1 cellular context compared by ENCODE assay signal in genomic region chr11:693415-693831, GRCh38.
TF ChIP-seq lines count a peak whose summit lies in the region.

No MANE protein-coding gene starts in this region.

TF ChIP-seq in GM23338, 12 proteins besides CTCF, POLR2A, EP300 and RAD21:
- no peak for TF ChIP-seq EZH2phosphoT487 (IDR thresholded peaks at IDR 0.05; ENCODE audit: unreplicated experiment)
- no peak for TF ChIP-seq NANOG (IDR thresholded peaks at IDR 0.05; ENCODE audit: borderline replicate concordance)
- no peak for TF ChIP-seq ZNF331 (CRISPR knock-in tag; IDR thresholded peaks at IDR 0.05; ENCODE audit: low read depth)
- TF ChIP-seq POLR2AphosphoS5 (IDR thresholded peaks at IDR 0.05; ENCODE audit: low read depth): no peak
- no peak for TF ChIP-seq JUNB (IDR thresholded peaks at IDR 0.05; ENCODE audit: unreplicated experiment)
- TF ChIP-seq, protein P1, sequence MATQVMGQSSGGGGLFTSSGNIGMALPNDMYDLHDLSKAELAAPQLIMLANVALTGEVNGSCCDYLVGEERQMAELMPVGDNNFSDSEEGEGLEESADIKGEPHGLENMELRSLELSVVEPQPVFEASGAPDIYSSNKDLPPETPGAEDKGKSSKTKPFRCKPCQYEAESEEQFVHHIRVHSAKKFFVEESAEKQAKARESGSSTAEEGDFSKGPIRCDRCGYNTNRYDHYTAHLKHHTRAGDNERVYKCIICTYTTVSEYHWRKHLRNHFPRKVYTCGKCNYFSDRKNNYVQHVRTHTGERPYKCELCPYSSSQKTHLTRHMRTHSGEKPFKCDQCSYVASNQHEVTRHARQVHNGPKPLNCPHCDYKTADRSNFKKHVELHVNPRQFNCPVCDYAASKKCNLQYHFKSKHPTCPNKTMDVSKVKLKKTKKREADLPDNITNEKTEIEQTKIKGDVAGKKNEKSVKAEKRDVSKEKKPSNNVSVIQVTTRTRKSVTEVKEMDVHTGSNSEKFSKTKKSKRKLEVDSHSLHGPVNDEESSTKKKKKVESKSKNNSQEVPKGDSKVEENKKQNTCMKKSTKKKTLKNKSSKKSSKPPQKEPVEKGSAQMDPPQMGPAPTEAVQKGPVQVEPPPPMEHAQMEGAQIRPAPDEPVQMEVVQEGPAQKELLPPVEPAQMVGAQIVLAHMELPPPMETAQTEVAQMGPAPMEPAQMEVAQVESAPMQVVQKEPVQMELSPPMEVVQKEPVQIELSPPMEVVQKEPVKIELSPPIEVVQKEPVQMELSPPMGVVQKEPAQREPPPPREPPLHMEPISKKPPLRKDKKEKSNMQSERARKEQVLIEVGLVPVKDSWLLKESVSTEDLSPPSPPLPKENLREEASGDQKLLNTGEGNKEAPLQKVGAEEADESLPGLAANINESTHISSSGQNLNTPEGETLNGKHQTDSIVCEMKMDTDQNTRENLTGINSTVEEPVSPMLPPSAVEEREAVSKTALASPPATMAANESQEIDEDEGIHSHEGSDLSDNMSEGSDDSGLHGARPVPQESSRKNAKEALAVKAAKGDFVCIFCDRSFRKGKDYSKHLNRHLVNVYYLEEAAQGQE (IDR thresholded peaks at IDR 0.05; ENCODE audit: unreplicated experiment): no peak
- TF ChIP-seq ZNF114 (CRISPR knock-in tag; IDR thresholded peaks at IDR 0.05): no peak
- TF ChIP-seq, protein P2, sequence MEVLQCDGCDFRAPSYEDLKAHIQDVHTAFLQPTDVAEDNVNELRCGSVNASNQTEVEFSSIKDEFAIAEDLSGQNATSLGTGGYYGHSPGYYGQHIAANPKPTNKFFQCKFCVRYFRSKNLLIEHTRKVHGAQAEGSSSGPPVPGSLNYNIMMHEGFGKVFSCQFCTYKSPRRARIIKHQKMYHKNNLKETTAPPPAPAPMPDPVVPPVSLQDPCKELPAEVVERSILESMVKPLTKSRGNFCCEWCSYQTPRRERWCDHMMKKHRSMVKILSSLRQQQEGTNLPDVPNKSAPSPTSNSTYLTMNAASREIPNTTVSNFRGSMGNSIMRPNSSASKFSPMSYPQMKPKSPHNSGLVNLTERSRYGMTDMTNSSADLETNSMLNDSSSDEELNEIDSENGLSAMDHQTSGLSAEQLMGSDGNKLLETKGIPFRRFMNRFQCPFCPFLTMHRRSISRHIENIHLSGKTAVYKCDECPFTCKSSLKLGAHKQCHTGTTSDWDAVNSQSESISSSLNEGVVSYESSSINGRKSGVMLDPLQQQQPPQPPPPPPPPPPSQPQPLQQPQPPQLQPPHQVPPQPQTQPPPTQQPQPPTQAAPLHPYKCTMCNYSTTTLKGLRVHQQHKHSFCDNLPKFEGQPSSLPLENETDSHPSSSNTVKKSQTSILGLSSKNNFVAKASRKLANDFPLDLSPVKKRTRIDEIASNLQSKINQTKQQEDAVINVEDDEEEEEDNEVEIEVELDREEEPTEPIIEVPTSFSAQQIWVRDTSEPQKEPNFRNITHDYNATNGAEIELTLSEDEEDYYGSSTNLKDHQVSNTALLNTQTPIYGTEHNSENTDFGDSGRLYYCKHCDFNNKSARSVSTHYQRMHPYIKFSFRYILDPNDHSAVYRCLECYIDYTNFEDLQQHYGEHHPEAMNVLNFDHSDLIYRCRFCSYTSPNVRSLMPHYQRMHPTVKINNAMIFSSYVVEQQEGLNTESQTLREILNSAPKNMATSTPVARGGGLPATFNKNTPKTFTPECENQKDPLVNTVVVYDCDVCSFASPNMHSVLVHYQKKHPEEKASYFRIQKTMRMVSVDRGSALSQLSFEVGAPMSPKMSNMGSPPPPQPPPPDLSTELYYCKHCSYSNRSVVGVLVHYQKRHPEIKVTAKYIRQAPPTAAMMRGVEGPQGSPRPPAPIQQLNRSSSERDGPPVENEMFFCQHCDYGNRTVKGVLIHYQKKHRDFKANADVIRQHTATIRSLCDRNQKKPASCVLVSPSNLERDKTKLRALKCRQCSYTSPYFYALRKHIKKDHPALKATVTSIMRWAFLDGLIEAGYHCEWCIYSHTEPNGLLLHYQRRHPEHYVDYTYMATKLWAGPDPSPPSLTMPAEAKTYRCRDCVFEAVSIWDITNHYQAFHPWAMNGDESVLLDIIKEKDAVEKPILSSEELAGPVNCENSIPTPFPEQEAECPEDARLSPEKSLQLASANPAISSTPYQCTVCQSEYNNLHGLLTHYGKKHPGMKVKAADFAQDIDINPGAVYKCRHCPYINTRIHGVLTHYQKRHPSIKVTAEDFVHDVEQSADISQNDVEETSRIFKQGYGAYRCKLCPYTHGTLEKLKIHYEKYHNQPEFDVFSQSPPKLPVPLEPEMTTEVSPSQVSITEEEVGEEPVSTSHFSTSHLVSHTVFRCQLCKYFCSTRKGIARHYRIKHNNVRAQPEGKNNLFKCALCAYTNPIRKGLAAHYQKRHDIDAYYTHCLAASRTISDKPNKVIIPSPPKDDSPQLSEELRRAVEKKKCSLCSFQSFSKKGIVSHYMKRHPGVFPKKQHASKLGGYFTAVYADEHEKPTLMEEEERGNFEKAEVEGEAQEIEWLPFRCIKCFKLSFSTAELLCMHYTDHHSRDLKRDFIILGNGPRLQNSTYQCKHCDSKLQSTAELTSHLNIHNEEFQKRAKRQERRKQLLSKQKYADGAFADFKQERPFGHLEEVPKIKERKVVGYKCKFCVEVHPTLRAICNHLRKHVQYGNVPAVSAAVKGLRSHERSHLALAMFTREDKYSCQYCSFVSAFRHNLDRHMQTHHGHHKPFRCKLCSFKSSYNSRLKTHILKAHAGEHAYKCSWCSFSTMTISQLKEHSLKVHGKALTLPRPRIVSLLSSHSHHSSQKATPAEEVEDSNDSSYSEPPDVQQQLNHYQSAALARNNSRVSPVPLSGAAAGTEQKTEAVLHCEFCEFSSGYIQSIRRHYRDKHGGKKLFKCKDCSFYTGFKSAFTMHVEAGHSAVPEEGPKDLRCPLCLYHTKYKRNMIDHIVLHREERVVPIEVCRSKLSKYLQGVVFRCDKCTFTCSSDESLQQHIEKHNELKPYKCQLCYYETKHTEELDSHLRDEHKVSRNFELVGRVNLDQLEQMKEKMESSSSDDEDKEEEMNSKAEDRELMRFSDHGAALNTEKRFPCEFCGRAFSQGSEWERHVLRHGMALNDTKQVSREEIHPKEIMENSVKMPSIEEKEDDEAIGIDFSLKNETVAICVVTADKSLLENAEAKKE (CRISPR knock-in tag; IDR thresholded peaks at IDR 0.05): no peak
- TF ChIP-seq EZH2 (IDR thresholded peaks at IDR 0.05; ENCODE audit: low read depth, unreplicated experiment): no peak
- TF ChIP-seq CREB1 (CRISPR knock-in tag; IDR thresholded peaks at IDR 0.05; ENCODE audit: low read depth): no peak
- TF ChIP-seq, protein P3, sequence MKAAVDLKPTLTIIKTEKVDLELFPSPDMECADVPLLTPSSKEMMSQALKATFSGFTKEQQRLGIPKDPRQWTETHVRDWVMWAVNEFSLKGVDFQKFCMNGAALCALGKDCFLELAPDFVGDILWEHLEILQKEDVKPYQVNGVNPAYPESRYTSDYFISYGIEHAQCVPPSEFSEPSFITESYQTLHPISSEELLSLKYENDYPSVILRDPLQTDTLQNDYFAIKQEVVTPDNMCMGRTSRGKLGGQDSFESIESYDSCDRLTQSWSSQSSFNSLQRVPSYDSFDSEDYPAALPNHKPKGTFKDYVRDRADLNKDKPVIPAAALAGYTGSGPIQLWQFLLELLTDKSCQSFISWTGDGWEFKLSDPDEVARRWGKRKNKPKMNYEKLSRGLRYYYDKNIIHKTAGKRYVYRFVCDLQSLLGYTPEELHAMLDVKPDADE (IDR thresholded peaks at IDR 0.05): no peak
- TF ChIP-seq STAT1 (IDR thresholded peaks at IDR 0.05; ENCODE audit: unreplicated experiment): no peak
TF ChIP-seq in GM23338: peak in this region for 0.
